Comparison of ENCODE assay signal across 8 cellular contexts in genomic region chr12:6766651-6767300, GRCh38. TPM values are rescaled to one million over a fixed set of nuclear protein-coding genes. Genes with fewer than 3 reads are reported as not detected.
A peak's percentile ranks its signal among the peaks of the same experiment; 100 is the strongest.
DNase-seq lines count a peak whose midpoint lies in the region; ATAC-seq and TF ChIP-seq lines count a peak whose summit lies in the region.

No MANE protein-coding gene starts in this region.

- DNase-seq in NK-92 treated with Interleukin-12 subunit alpha and Interleukin-12 subunit beta, amount 100 ng/mL, for 24 hours (lab: John Stamatoyannopoulos, UW): peak; percentile 33
- DNase-seq in NK-92 (lab: John Stamatoyannopoulos, UW; ENCODE audit: unreplicated experiment) (no peak), NCI-H146 treated with DMSO at 0.1 percent for 48 hours (lab: John Stamatoyannopoulos, UW; ENCODE audit: unreplicated experiment) (peak; percentile 45), activated B cell treated with CpG ODN at 0.5 μM for 24 hours (peak; percentile 67), dorsolateral prefrontal cortex (peak in 7 of 10 donors; percentile 52 to 85 (median 65)), left lung (peak; percentile 87 to 97)
- peak; percentile 29 for DNase-seq in stimulated activated CD8-positive, alpha-beta memory T cell treated with anti-CD3 and anti-CD28 coated beads, Interleukin-15, amount 100 ng/mL, for 24 hours (ENCODE audit: low read depth)

- H3K27ac ChIP-seq in dorsolateral prefrontal cortex (peak overlapping the region in 58 of 59 donors; percentile 39 to 99 (median 90)), left lung (peak overlapping the region; percentile 81 to 95)

- H3K9me3 Mint-ChIP-seq in activated B cell treated with CpG ODN at 0.5 μM for 24 hours: no peaks in the 10 kb centered on the region

- TF ChIP-seq CTCF in activated B cell treated with CpG ODN at 0.5 μM for 24 hours (IDR thresholded peaks at IDR 0.05) (no peak), dorsolateral prefrontal cortex (IDR thresholded peaks at IDR 0.05 in 54 of 56, conservative IDR thresholded peaks at IDR 0.05 in 2 of 56; ENCODE audit: low read depth in 1 of 56, partially characterized antibody in 56 of 56) (peak in 54 of 56 donors; percentile 35 to 85 (median 60)), left lung (IDR thresholded peaks at IDR 0.05) (peak; percentile 48 to 63)

- peak overlapping the region; percentile 88 for H3K4me3 Mint-ChIP-seq in activated B cell treated with CpG ODN at 0.5 μM for 24 hours

- peaks cover 49% of the 10 kb centered on the region for H3K27me3 Mint-ChIP-seq in activated B cell treated with CpG ODN at 0.5 μM for 24 hours

- H3K27ac Mint-ChIP-seq in activated B cell treated with CpG ODN at 0.5 μM for 24 hours: no peak overlapping the region

- H3K4me1 Mint-ChIP-seq in activated B cell treated with CpG ODN at 0.5 μM for 24 hours: peaks cover 29% of the 10 kb centered on the region

- POLR2A ChIA-PET in activated B cell treated with CpG ODN at 0.5 μM for 24 hours (lab: Charles Lee): interaction anchor here (0.6 to 2.9 kb wide), 11 partner anchors 12 to 148 kb away, joined by 3 to 26 read pairs (median 4); partner anchors contain the start of genes CDCA3, COPS7A, MLF2 and ZNF384

- H3K9me3 ChIP-seq in left lung: no peaks in the 10 kb centered on the region

- H3K36me3 Mint-ChIP-seq in activated B cell treated with CpG ODN at 0.5 μM for 24 hours (ENCODE audit: low read depth): no peaks in the 10 kb centered on the region

- peaks cover 34 to 74% of the 10 kb centered on the region in 2 donors for H3K4me1 ChIP-seq in left lung

- H3K36me3 ChIP-seq in left lung: peaks cover 0 to 19% of the 10 kb centered on the region in 2 donors

- H3K4me3 ChIP-seq in dorsolateral prefrontal cortex (peak overlapping the region; percentile 35 to 85 (median 70)), left lung (peak overlapping the region; percentile 79 to 83)

- CTCF ChIA-PET in activated B cell treated with CpG ODN at 0.5 μM for 24 hours (lab: Charles Lee): interaction anchor here (0.8 to 3.2 kb wide), 19 partner anchors 9 to 213 kb away, joined by 3 to 64 read pairs (median 4); partner anchors contain the start of genes COPS7A, MLF2 and ZNF384

- H3K27me3 ChIP-seq in dorsolateral prefrontal cortex: no peaks in the 10 kb centered on the region
- peaks cover 0 to 44% of the 10 kb centered on the region in 2 donors for H3K27me3 ChIP-seq in left lung

- ATAC-seq in HG02623 (IDR thresholded peaks at IDR 0.05; ENCODE audit: unreplicated experiment): peak; percentile 51
- ATAC-seq in activated B cell treated with CpG ODN at 0.5 μM for 24 hours (ENCODE audit: low read depth): peak; percentile 72
- ATAC-seq in left lung: peak; percentile 66

- intact Hi-C loops in activated B cell treated with CpG ODN at 0.5 μM for 24 hours (cut with micrococcal nuclease): loop anchor here (1.0 kb wide), 4 partner anchors 13 to 149 kb away; partner anchors contain the start of gene CDCA3
- intact Hi-C loops in dorsolateral prefrontal cortex (cut with DNase I): loop anchor here (2.0 to 5.0 kb wide), 2 partner anchors 14 to 61 kb away; partner anchors contain the start of genes MLF2 (in 2 of the 2) and P3H3 (in 2 of the 2)
- intact Hi-C loops in left lung (cut with DNase I): no loop called here

RNA-seq across cellular contexts. Expression of gene PTMS, which starts 0.6 kb away (rescaled TPM):
- total RNA-seq in activated B cell treated with CpG ODN at 0.5 μM for 24 hours (4.8 and 6.4 TPM in 2 replicates), dorsolateral prefrontal cortex (100 to 1,000 TPM; 117 to 439 (median 242) TPM), left lung (100 to 1,000 TPM; 276 to 322 TPM)

RNA-seq across cellular contexts. Expression of gene LAG3, which starts 5.5 kb away (rescaled TPM):
- 0.12 TPM in 1 of 2 replicates, not detected in the other for total RNA-seq in activated B cell treated with CpG ODN at 0.5 μM for 24 hours
- 1 to 10 TPM in 33 of 120 experiments, under 1 TPM in 73, not detected in 14; 0.23 to 3.0 (median 0.75) TPM for total RNA-seq in dorsolateral prefrontal cortex
- total RNA-seq in left lung: 1 to 10 TPM in 1 of 2 donors, under 1 TPM in 1; 0.79 to 2.4 TPM

RNA-seq across cellular contexts. Expression of gene MLF2, which starts 13.8 kb away (rescaled TPM):
- total RNA-seq in activated B cell treated with CpG ODN at 0.5 μM for 24 hours: 102 and 105 TPM in 2 replicates
- total RNA-seq in dorsolateral prefrontal cortex: 100 to 1,000 TPM; 139 to 384 (median 261) TPM
- 100 to 1,000 TPM; 142 to 148 TPM for total RNA-seq in left lung

RNA-seq across cellular contexts. Expression of gene CD4, which starts 22.6 kb away (rescaled TPM):
- total RNA-seq in activated B cell treated with CpG ODN at 0.5 μM for 24 hours (0.22 and 0.32 TPM in 2 replicates), dorsolateral prefrontal cortex (10 to 100 TPM in 62 of 120 experiments, 1 to 10 TPM in 58; 5.0 to 28.8 (median 10.1) TPM), left lung (10 to 100 TPM; 64.5 to 96.2 TPM)

RNA-seq across cellular contexts. Expression of gene COPS7A, which starts 42.9 kb away (rescaled TPM):
- total RNA-seq in activated B cell treated with CpG ODN at 0.5 μM for 24 hours: 28.1 and 35.8 TPM in 2 replicates
- total RNA-seq in dorsolateral prefrontal cortex: 100 to 1,000 TPM in 69 of 120 experiments, 10 to 100 TPM in 51; 52.6 to 143 (median 103) TPM
- 10 to 100 TPM; 66.0 to 67.5 TPM for total RNA-seq in left lung

Comparison
In these comparisons a context has a peak if more than half of its experiments do, and no peak if none do; other contexts are left out.
1. RNA of gene PTMS, which starts 0.6 kb away (total RNA-seq): 276 to 322 TPM in left lung and 117 to 439 TPM in dorsolateral prefrontal cortex; 4.8 to 6.4 TPM in activated B cell treated with CpG ODN at 0.5 μM for 24 hours; every median in the first group is over 10 times any median in the second.
2. intact Hi-C loops: an anchor here in activated B cell treated with CpG ODN at 0.5 μM for 24 hours (1.0 kb wide) and dorsolateral prefrontal cortex (2.0 to 5.0 kb wide); none called in left lung.
3. Peak in every context shown above with its lines, with median percentiles within 50 percentile points of each other: ATAC-seq.